Comparison of ENCODE assay signal across 9 cellular contexts in the genomic region with DNA sequence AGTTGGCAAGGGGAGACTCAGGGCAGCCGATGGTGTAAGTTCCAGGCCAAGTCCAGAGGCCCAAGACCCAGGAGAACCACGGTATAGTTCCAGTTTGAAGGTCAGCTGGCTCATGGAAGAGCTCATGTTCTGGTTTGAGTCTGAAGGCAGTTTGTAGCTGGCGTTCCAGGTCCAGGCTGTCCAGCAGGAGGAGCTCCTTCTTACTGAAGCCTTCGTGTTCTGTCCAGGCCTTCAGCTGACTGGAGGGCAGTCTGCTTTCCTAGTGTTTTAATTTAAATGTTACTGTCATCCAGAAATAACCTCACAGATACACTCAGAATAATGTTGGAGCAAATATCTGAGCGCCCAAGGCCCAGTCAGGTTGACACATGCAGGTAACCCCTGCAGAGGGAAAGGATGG. TPM values are rescaled to one million over a fixed set of nuclear protein-coding genes. Genes with fewer than 3 reads are reported as not detected.
DNase-seq lines count a peak whose midpoint lies in the region; ATAC-seq, FAIRE-seq and TF ChIP-seq lines count a peak whose summit lies in the region.
"Had no signal": no experiment of that assay in that cellular context is flagged by ENCODE, and none has a peak within 500 bp of the region (broad histone marks: within the 10 kb centered on the region; RNA-seq: fewer than 3 reads in every experiment).

No MANE protein-coding gene starts in this region.

- H3K4me3 ChIP-seq in DND-41 (ENCODE audit: low read depth in 1 of 2, low read length in 2 of 2) (no peak overlapping the region), PC-3 (ENCODE audit: low read length) (peak overlapping the region; percentile 10; the same call in 1 of the 2 replicates), osteoblast (ENCODE audit: insufficient read depth, low read length) (no peak overlapping the region)
- H3K4me3 ChIP-seq: thyroid gland had no signal

- H2AFZ ChIP-seq in DND-41 (ENCODE audit: low read depth, low read length) (no peak overlapping the region), PC-3 (ENCODE audit: low read length) (no peak overlapping the region), osteoblast (ENCODE audit: low read length) (no peak overlapping the region)

- CTCF ChIA-PET in PC-3 (lab: Charles Lee) = interaction anchor here (0.5 to 1.1 kb wide), 7 partner anchors 19 to 356 kb away, joined by 3 to 15 read pairs (median 6); no protein-coding TSS in a partner anchor

- intact Hi-C loops in PC-3 (cut with micrococcal nuclease) = loop anchor here (1.0 kb wide), 2 partner anchors 37 to 50 kb away; no protein-coding TSS in a partner anchor

- H3K9me3 ChIP-seq in DND-41 (ENCODE audit: insufficient read depth, low read length, severe bottlenecking) (no peaks in the 10 kb centered on the region), PC-3 (ENCODE audit: low read length) (no peaks in the 10 kb centered on the region), osteoblast (ENCODE audit: low read depth, low read length) (no peaks in the 10 kb centered on the region)
- H3K9me3 ChIP-seq: thyroid gland had no signal

- no peaks in the 10 kb centered on the region for H3K27me3 ChIP-seq in DND-41 (ENCODE audit: insufficient read depth, low read length, poor library complexity)
- no peaks in the 10 kb centered on the region for H3K27me3 ChIP-seq in PC-3 (ENCODE audit: low read length)
- H3K27me3 ChIP-seq in osteoblast (ENCODE audit: insufficient read depth, low read length) = no peaks in the 10 kb centered on the region
- H3K27me3 ChIP-seq: thyroid gland had no signal

- no peak overlapping the region for H3K4me2 ChIP-seq in DND-41 (ENCODE audit: insufficient read depth, low read length)
- peak overlapping the region; percentile 50 for H3K4me2 ChIP-seq in PC-3 (ENCODE audit: low read length)
- H3K4me2 ChIP-seq in osteoblast (ENCODE audit: insufficient read depth, low read length) = no peak overlapping the region

- H3K27ac ChIP-seq in DND-41 (ENCODE audit: low read length) (no peak overlapping the region), PC-3 (ENCODE audit: low read length) (peak overlapping the region; percentile 86), epithelial cell of prostate (peak overlapping the region; percentile 96), osteoblast (ENCODE audit: low read depth, low read length) (no peak overlapping the region)

- H3K79me2 ChIP-seq in DND-41 (ENCODE audit: insufficient read depth, low read length) (peaks cover 66% of the 10 kb centered on the region), PC-3 (ENCODE audit: low read length) (peaks cover 68% of the 10 kb centered on the region), osteoblast (ENCODE audit: insufficient read depth, low read length) (peaks cover 80% of the 10 kb centered on the region)

- no peak for FAIRE-seq in GM12892 (lab: Jason Lieb, UNC)

- no peak for DNase-seq in DND-41
- no peak for DNase-seq in PC-3
- no peak for DNase-seq in epithelial cell of prostate (ENCODE audit: low read depth, low spot score)
- peak; percentile 87 for DNase-seq in osteoblast (ENCODE audit: insufficient read length, low spot score, missing footprints)
- DNase-seq in GM12892 (ENCODE audit: insufficient read length) = no peak
- no peak for DNase-seq in stimulated activated CD8-positive, alpha-beta memory T cell treated with anti-CD3 and anti-CD28 coated beads, Interleukin-4, amount 100 ng/mL, for 48 hours
- DNase-seq in inferior parietal cortex (ENCODE audit: extremely low spot score) = no peak

- POLR2A ChIA-PET in PC-3 (lab: Charles Lee; ENCODE audit: unreplicated experiment) = interaction anchor here (0.6 to 1.0 kb wide), 3 partner anchors 20 to 23 kb away, joined by 3 to 5 read pairs (median 4); no protein-coding TSS in a partner anchor

- ATAC-seq in DND-41 (ENCODE audit: insufficient read depth, low read depth) = no peak
- peak; percentile 14 for ATAC-seq in PC-3
- ATAC-seq in HG03196 (IDR thresholded peaks at IDR 0.05; ENCODE audit: unreplicated experiment) = no peak

- H3K9me2 ChIP-seq in PC-3 (replicated peaks; ENCODE audit: low read length) = no peaks in the 10 kb centered on the region

- TF ChIP-seq POLR2A in GM12892 (IDR thresholded peaks at IDR 0.05; ENCODE audit: low read depth, low read length) = no peak

- no peak overlapping the region for H3K9ac ChIP-seq in DND-41 (ENCODE audit: low read depth, low read length)
- H3K9ac ChIP-seq in PC-3 (ENCODE audit: low read length) = peak overlapping the region; percentile 48

- H3F3A ChIP-seq in PC-3 (ENCODE audit: low read length, unreplicated experiment) = no peaks in the 10 kb centered on the region

- TF ChIP-seq CTCF in DND-41 (IDR thresholded peaks at IDR 0.05; ENCODE audit: borderline replicate concordance, extremely low read depth, low read length, poor library complexity, severe bottlenecking) = peak; percentile 33
- TF ChIP-seq CTCF in PC-3 (conservative IDR thresholded peaks at IDR 0.05; ENCODE audit: low read depth, low read length) = peak; percentile 68
- peak; percentile 61 for TF ChIP-seq CTCF in osteoblast (IDR thresholded peaks at IDR 0.05; ENCODE audit: extremely low read depth, low read depth, low read length)

- H3K4me1 ChIP-seq in DND-41 (ENCODE audit: insufficient read depth, low read length) = no peaks in the 10 kb centered on the region
- peaks cover 42% of the 10 kb centered on the region for H3K4me1 ChIP-seq in PC-3 (ENCODE audit: insufficient read depth, low read length)
- peaks cover 17% of the 10 kb centered on the region for H3K4me1 ChIP-seq in osteoblast (ENCODE audit: insufficient read depth, low read length)

- peaks cover 60% of the 10 kb centered on the region for H3K36me3 ChIP-seq in DND-41 (ENCODE audit: insufficient read depth, low read length)
- peaks cover 20% of the 10 kb centered on the region for H3K36me3 ChIP-seq in PC-3 (ENCODE audit: low read depth, low read length)
- peaks cover 18% of the 10 kb centered on the region for H3K36me3 ChIP-seq in osteoblast (ENCODE audit: insufficient read depth, low read length)

- peaks cover 63% of the 10 kb centered on the region for H4K20me1 ChIP-seq in DND-41 (ENCODE audit: insufficient read depth, low read length)
- H4K20me1 ChIP-seq in PC-3 (ENCODE audit: low read length) = no peaks in the 10 kb centered on the region
- peaks cover 11% of the 10 kb centered on the region for H4K20me1 ChIP-seq in osteoblast (ENCODE audit: insufficient read depth, low read length)

- no TSS peak for BruUV-seq in PC-3 (replicated peaks; lab: Mats Ljungman, UMichigan)

RNA-seq across cellular contexts. Expression of a gene that starts 4.2 kb away (rescaled TPM):
- total RNA-seq in PC-3 (2014; rRNA removed) = 92.5 and 100 TPM in 2 replicates
- total RNA-seq in osteoblast = 109 and 126 TPM in 2 replicates
- 57.6 TPM for polyA plus RNA-seq in GM12892 (2012; ENCODE audit: missing spikeins)

RNA-seq across cellular contexts. Expression of a gene that starts 39.9 kb away (rescaled TPM):
- total RNA-seq in PC-3 (2014; rRNA removed) (96.7 and 115 TPM in 2 replicates), osteoblast (17.7 and 18.9 TPM in 2 replicates)
- polyA plus RNA-seq in GM12892 (2012; ENCODE audit: missing spikeins) = 18.8 TPM

Comparison
In these comparisons a context has a peak if more than half of its experiments do, and no peak if none do; other contexts are left out.
1. H3K27ac ChIP-seq: peak in PC-3 (single experiment) and epithelial cell of prostate (single experiment); none in DND-41 (single experiment) and osteoblast (single experiment).
2. Peak in every context shown above with its lines, with median percentiles within 50 percentile points of each other: CTCF ChIP-seq.